ENCODE assay signal across 8 cellular contexts in genomic region chr16:68084504-68085258, GRCh38. TPM values are rescaled to one million over a fixed set of nuclear protein-coding genes. Genes with fewer than 3 reads are reported as not detected.
DNase-seq lines count a peak whose midpoint lies in the region; ATAC-seq, FAIRE-seq and TF ChIP-seq lines count a peak whose summit lies in the region.

No MANE protein-coding gene starts in this region.

- H3K4me1 ChIP-seq in mammary epithelial cell (ENCODE audit: insufficient read depth, low read length) (peaks cover 25% of the 10 kb centered on the region), smooth muscle cell (ENCODE audit: low read depth) (peaks cover 26% of the 10 kb centered on the region)

- peak; percentile 38; the same call in 1 of the 2 replicates for TF ChIP-seq CTCF in WERI-Rb-1 (IDR thresholded peaks at IDR 0.05; ENCODE audit: low read depth, low read length)
- no peak for TF ChIP-seq CTCF in mammary epithelial cell (conservative IDR thresholded peaks at IDR 0.05 in 1 of 2, IDR thresholded peaks at IDR 0.05 in 1 of 2; ENCODE audit: extremely low read depth in 1 of 2, insufficient read depth in 1 of 2, low read depth in 1 of 2, low read length in 2 of 2)
- TF ChIP-seq CTCF in smooth muscle cell (IDR thresholded peaks at IDR 0.05; ENCODE audit: borderline replicate concordance, insufficient read depth, poor library complexity, severe bottlenecking), result no peak

- H3K4me2 ChIP-seq in mammary epithelial cell (ENCODE audit: insufficient read depth, low read depth, low read length), result peak overlapping the region; percentile 81
- peak overlapping the region; percentile 87 for H3K4me2 ChIP-seq in smooth muscle cell

- CTCF ChIA-PET in mammary epithelial cell (lab: Charles Lee; ENCODE audit: low non-redundant PET), result interaction anchor here (0.6 to 1.1 kb wide), 3 partner anchors 9 to 422 kb away, joined by 3 to 5 read pairs (median 4); no protein-coding TSS in a partner anchor

- H3K36me3 ChIP-seq in WERI-Rb-1 (no peaks in the 10 kb centered on the region; the same call in 1 of the 2 replicates), mammary epithelial cell (ENCODE audit: insufficient read depth, low read length) (no peaks in the 10 kb centered on the region), smooth muscle cell (ENCODE audit: low read depth) (no peaks in the 10 kb centered on the region)

- DNase-seq in GM18507 (ENCODE audit: extremely low spot score, insufficient read length, low read depth), result peak; percentile 73
- peak; percentile 26 for DNase-seq in NCI-H2029 (lab: John Stamatoyannopoulos, UW)
- peak; percentile 97 for DNase-seq in WERI-Rb-1
- DNase-seq in mammary epithelial cell, result peak; percentile 48
- DNase-seq in iPS-NIHi7 (ENCODE audit: extremely low spot score), result peak; percentile 84
- peak; percentile 87 for DNase-seq in smooth muscle cell (lab: John Stamatoyannopoulos, UW; ENCODE audit: unreplicated experiment)
- DNase-seq in KG1 (lab: John Stamatoyannopoulos, UW), result no peak

- H3K79me2 ChIP-seq in mammary epithelial cell (ENCODE audit: insufficient read depth, low read length), result peaks cover 43% of the 10 kb centered on the region
- peaks cover 37% of the 10 kb centered on the region for H3K79me2 ChIP-seq in smooth muscle cell (ENCODE audit: low read depth)

- peak overlapping the region; percentile 92 for H2AFZ ChIP-seq in mammary epithelial cell (ENCODE audit: low read depth, low read length)
- peak overlapping the region; percentile 94 for H2AFZ ChIP-seq in smooth muscle cell (ENCODE audit: low read depth)

- H3K27ac ChIP-seq in WERI-Rb-1 (peak overlapping the region; percentile 98), mammary epithelial cell (ENCODE audit: insufficient read depth, low read depth, low read length) (peak overlapping the region; percentile 27), smooth muscle cell (ENCODE audit: low read depth) (peak overlapping the region; percentile 83)

- H3K9ac ChIP-seq in mammary epithelial cell (ENCODE audit: insufficient read depth, low read length) (peak overlapping the region; percentile 1), smooth muscle cell (ENCODE audit: low read depth) (peak overlapping the region; percentile 69)

- H3K27me3 ChIP-seq in WERI-Rb-1 (ENCODE audit: insufficient read depth, low read depth, severe bottlenecking) (no peaks in the 10 kb centered on the region), mammary epithelial cell (ENCODE audit: insufficient read depth, low read length) (no peaks in the 10 kb centered on the region), smooth muscle cell (ENCODE audit: low read depth) (no peaks in the 10 kb centered on the region)

- ATAC-seq in HG02938 (IDR thresholded peaks at IDR 0.05; ENCODE audit: unreplicated experiment), result peak; percentile 68

- in situ Hi-C loops in mammary epithelial cell (cut with MboI; ENCODE audit: low sequenced_read_pairs in 2 of 2), result loop anchor here in 1 of 2 donors (25.0 kb wide), 1 partner anchor 253 kb away; no protein-coding TSS in a partner anchor

- intact Hi-C loops in mammary epithelial cell (cut with micrococcal nuclease), result loop anchor here (1.0 to 5.0 kb wide), 4 partner anchors 12 to 228 kb away; partner anchors contain the start of genes ESRP2, PRMT7 and SLC7A6OS

- dilution Hi-C loops in mammary epithelial cell (cut with HindIII; ENCODE audit: low sequenced_read_pairs), result no loop called here

- H3K9me3 ChIP-seq in WERI-Rb-1 (ENCODE audit: severe bottlenecking) (no peaks in the 10 kb centered on the region), mammary epithelial cell (replicated peaks; ENCODE audit: insufficient read depth, low read length) (no peaks in the 10 kb centered on the region), smooth muscle cell (replicated peaks; ENCODE audit: low read depth) (no peaks in the 10 kb centered on the region)

- TSS peak; percentile 33 for BruUV-seq in mammary epithelial cell (replicated peaks; lab: Mats Ljungman, UMichigan)

- H4K20me1 ChIP-seq in mammary epithelial cell (ENCODE audit: insufficient read depth, low read length), result no peaks in the 10 kb centered on the region
- peaks cover 31% of the 10 kb centered on the region for H4K20me1 ChIP-seq in smooth muscle cell (ENCODE audit: low read depth)

- H3K4me3 ChIP-seq in WERI-Rb-1 (ENCODE audit: low read depth, low read length) (peak overlapping the region; percentile 60), mammary epithelial cell (replicated peaks in 1 of 3; ENCODE audit: insufficient read depth in 1 of 3, low read depth in 2 of 3, low read length in 3 of 3) (peak overlapping the region; percentile 9 to 62 (median 35)), smooth muscle cell (peak overlapping the region; percentile 96)

- 0% methylated on average over 11 of the region's 45 CpGs for WGBS in mammary epithelial cell (ENCODE audit: low coverage, missing lambda C conversion rate)
- 0% methylated on average over 41 of the region's 45 CpGs for WGBS in smooth muscle cell (ENCODE audit: low lambda C conversion rate)

- FAIRE-seq in GM18507 (lab: Jason Lieb, UNC), result peak; percentile 88

- peaks cover 16% of the 10 kb centered on the region for H3F3A ChIP-seq in smooth muscle cell (ENCODE audit: low read depth)

RNA-seq across cellular contexts. Expression of gene NFATC3, which starts 0.5 kb away (rescaled TPM):
- total RNA-seq in mammary epithelial cell, result 10 to 100 TPM; 19.2 to 27.3 TPM
- polyA plus RNA-seq in mammary epithelial cell, result 9.9 TPM
- 46.6 TPM for polyA minus RNA-seq in mammary epithelial cell
- total RNA-seq in smooth muscle cell, result 30.2 and 32.4 TPM in 2 replicates
- polyA plus RNA-seq in smooth muscle cell, result 14.7 and 15.2 TPM in 2 replicates

Comparison
In these comparisons a context has a peak if more than half of its experiments do, and no peak if none do; other contexts are left out.
1. H3K27ac ChIP-seq: peak in every context shown above with its lines; median percentile 98 in WERI-Rb-1; 83 in smooth muscle cell; 27 in mammary epithelial cell.
2. H3K4me3 ChIP-seq: peak in every context shown above with its lines; median percentile 96 in smooth muscle cell; 60 in WERI-Rb-1; 35 in mammary epithelial cell.